ENCODE assay signal across 26 cellular contexts in genomic region chr14:30525833-30526232, GRCh38. TPM values are rescaled to one million over a fixed set of nuclear protein-coding genes. Genes with fewer than 3 reads are reported as not detected.
A peak's percentile ranks its signal among the peaks of the same experiment; 100 is the strongest.
DNase-seq lines count a peak whose midpoint lies in the region; ATAC-seq and TF ChIP-seq lines count a peak whose summit lies in the region.
"Had no signal": no experiment of that assay in that cellular context is flagged by ENCODE, and none has a peak within 500 bp of the region (broad histone marks: within the 10 kb centered on the region; RNA-seq: fewer than 3 reads in every experiment).

No MANE protein-coding gene starts in this region.

- no peaks in the 10 kb centered on the region for H3K36me3 ChIP-seq in RWPE2 (ENCODE audit: low read depth)
- no peaks in the 10 kb centered on the region for H3K36me3 ChIP-seq in tibial nerve
- H3K36me3 ChIP-seq in right lobe of liver, result no peaks in the 10 kb centered on the region
- H3K36me3 ChIP-seq: ovary, Peyer's patch, SJSA1, vagina had no signal

- H3K4me3 ChIP-seq in RWPE2 (ENCODE audit: severe bottlenecking) (no peak overlapping the region), fibroblast of mammary gland (ENCODE audit: control insufficient read depth, low read depth, low read length) (no peak overlapping the region), skeletal muscle cell (ENCODE audit: low read depth, low read length) (no peak overlapping the region), tibial nerve (no peak overlapping the region), right lobe of liver (no peak overlapping the region)
- H3K4me3 ChIP-seq: ovary, Peyer's patch, SJSA1, vagina had no signal

- TF ChIP-seq EP300 in tibial nerve (IDR thresholded peaks at IDR 0.05), result no peak

- H3K27me3 ChIP-seq in RWPE2 (ENCODE audit: insufficient read depth, poor library complexity, severe bottlenecking) (no peaks in the 10 kb centered on the region), tibial nerve (no peaks in the 10 kb centered on the region), right lobe of liver (no peaks in the 10 kb centered on the region)
- H3K27me3 ChIP-seq: ovary, Peyer's patch, SJSA1, vagina had no signal

- H3K9me3 ChIP-seq in RWPE2 (ENCODE audit: severe bottlenecking) (no peaks in the 10 kb centered on the region), tibial nerve (no peaks in the 10 kb centered on the region), right lobe of liver (no peaks in the 10 kb centered on the region)
- H3K9me3 ChIP-seq: ovary, Peyer's patch, SJSA1, vagina had no signal

- H3K4me1 ChIP-seq in RWPE2 (ENCODE audit: insufficient read depth, poor library complexity, severe bottlenecking), result peaks cover 8% of the 10 kb centered on the region
- peaks cover 0 to 14% (median 0%) of the 10 kb centered on the region in 4 donors for H3K4me1 ChIP-seq in tibial nerve
- H3K4me1 ChIP-seq in right lobe of liver, result no peaks in the 10 kb centered on the region
- H3K4me1 ChIP-seq: Peyer's patch, SJSA1, vagina had no signal

- TF ChIP-seq POLR2A in tibial nerve (IDR thresholded peaks at IDR 0.05), result no peak
- no peak for TF ChIP-seq POLR2A in right lobe of liver (IDR thresholded peaks at IDR 0.05)

- 83 to 86% methylated on average over 2 of the region's 2 CpGs for WGBS in tibial nerve, 2 donors
- 71% methylated on average over 1 of the region's 2 CpGs for WGBS in right lobe of liver (ENCODE audit: insufficient coverage, low coverage, low lambda C conversion rate, missing lambda C conversion rate)

- intact Hi-C loops in right lobe of liver (cut with DNase I), result no loop called here

- peak; percentile 80 for ATAC-seq in RWPE2 (ENCODE audit: low read depth)
- no peak for ATAC-seq in GM19395 (IDR thresholded peaks at IDR 0.05; ENCODE audit: unreplicated experiment)
- ATAC-seq in right lobe of liver, result no peak
- ATAC-seq: activated T-cell treated with anti-CD3 and anti-CD28 coated beads, Interleukin-2, amount 50 U/mL, for 72 hours; left cardiac atrium; naive thymus-derived CD4-positive, alpha-beta T cell had no signal

- no peak for TF ChIP-seq CTCF in RWPE2 (IDR thresholded peaks at IDR 0.05; ENCODE audit: poor library complexity, severe bottlenecking)
- TF ChIP-seq CTCF in fibroblast of mammary gland (conservative IDR thresholded peaks at IDR 0.05; ENCODE audit: control insufficient read depth, insufficient read depth, low read depth, low read length), result no peak
- TF ChIP-seq CTCF in tibial nerve (IDR thresholded peaks at IDR 0.05), result no peak
- no peak for TF ChIP-seq CTCF in right lobe of liver (IDR thresholded peaks at IDR 0.05)

- H3K27ac ChIP-seq in RWPE2 (ENCODE audit: poor library complexity, severe bottlenecking) (no peak overlapping the region), tibial nerve (no peak overlapping the region), right lobe of liver (no peak overlapping the region)
- H3K27ac ChIP-seq: ovary, Peyer's patch, SJSA1, vagina had no signal

- DNase-seq in ELR (ENCODE audit: low read depth) (peak; percentile 12), RWPE2 (ENCODE audit: low spot score) (no peak), fibroblast of mammary gland (ENCODE audit: low read depth) (peak; percentile 49), skeletal muscle cell (ENCODE audit: low read depth) (peak; percentile 12), tibial nerve (ENCODE audit: low spot score in 2 of 2) (no peak), right lobe of liver (no peak)
- DNase-seq: activated CD4-positive, alpha-beta T cell treated with anti-CD3 and anti-CD28 coated beads for 1 hour; activated CD8-positive, alpha-beta memory T cell treated with anti-CD3 and anti-CD28 coated beads for 24 hours; activated naive CD4-positive, alpha-beta T cell treated with anti-CD3 and anti-CD28 coated beads, Interleukin-2, amount 10 ng/mL, durations not matched to agents 7 days and 5 days; activated T-cell treated with anti-CD3 and anti-CD28 coated beads, Interleukin-2, amount 50 U/mL, for 72 hours; aorta; effector CD4-positive, alpha-beta T cell; left cardiac atrium; naive thymus-derived CD4-positive, alpha-beta T cell; NCI-H1105 treated with DMSO at 0.1 percent for 48 hours; NCI-H510A; NK-92 treated with Interleukin-12 subunit alpha and Interleukin-12 subunit beta, amount 100 ng/mL, for 24 hours; ovary; Peyer's patch; stimulated activated CD4-positive, alpha-beta T cell treated with anti-CD3 and anti-CD28 coated beads, Interleukin-15, amount 100 ng/mL, for 24 hours; stimulated activated CD8-positive, alpha-beta memory T cell treated with anti-CD3 and anti-CD28 coated beads, Interleukin-4, amount 100 ng/mL, for 48 hours; substantia nigra; T-helper 1 cell had no signal

RNA-seq across cellular contexts. Expression of gene G2E3, which starts 33.1 kb away (rescaled TPM):
- 10 to 100 TPM; 10.3 to 21.0 (median 13.6) TPM for total RNA-seq in tibial nerve
- total RNA-seq in right lobe of liver, result 1 to 10 TPM; 3.0 to 6.4 (median 4.7) TPM

Comparison
In these comparisons a context has a peak if more than half of its experiments do, and no peak if none do; other contexts are left out.
1. DNase-seq: peak in ELR (single experiment), fibroblast of mammary gland (single experiment) and skeletal muscle cell (single experiment); none in RWPE2 (single experiment), tibial nerve (0 of 2) and right lobe of liver (0 of 3).